18 cellular contexts compared by ENCODE assay signal in the genomic region with DNA sequence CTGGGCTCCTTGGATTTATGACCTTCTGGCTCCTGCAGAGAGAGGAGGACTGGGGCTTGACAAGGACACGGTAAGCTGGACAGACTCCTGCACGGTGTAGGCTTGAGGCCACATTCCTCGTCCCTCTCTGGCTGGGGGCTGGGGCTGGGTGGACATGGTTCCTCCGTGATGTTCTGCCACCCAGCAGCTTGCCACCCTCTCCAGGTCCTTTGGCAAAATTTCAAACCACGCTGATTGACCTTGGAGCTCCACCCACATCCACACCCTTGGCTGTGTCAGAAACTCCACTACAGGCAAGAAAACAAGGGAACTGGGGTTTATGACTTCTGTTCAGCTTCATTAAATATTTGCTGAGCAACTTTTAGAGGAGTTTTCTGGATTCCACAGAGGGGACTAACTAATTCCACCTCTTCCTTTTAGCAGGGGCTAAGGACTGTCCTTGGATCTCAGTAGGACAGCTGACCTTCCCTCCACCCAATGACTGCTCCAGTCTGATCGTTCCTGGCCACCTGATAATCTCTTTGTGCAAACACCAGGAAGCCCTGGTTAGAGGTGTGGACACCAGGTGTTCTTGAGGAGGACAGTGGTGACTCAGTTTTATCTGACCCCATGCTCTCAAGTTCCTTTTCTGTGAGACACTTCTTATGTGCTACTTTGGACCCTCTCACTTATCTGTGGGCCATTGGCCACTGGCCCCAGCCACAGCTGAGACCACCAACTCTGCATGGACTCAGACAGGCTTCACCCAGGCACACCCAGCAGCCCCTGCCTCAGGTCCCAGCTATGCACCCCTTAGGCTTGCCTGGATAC. TPM values are rescaled to one million over a fixed set of nuclear protein-coding genes. Genes with fewer than 3 reads are reported as not detected.
DNase-seq lines count a peak whose midpoint lies in the region; ATAC-seq, FAIRE-seq and TF ChIP-seq lines count a peak whose summit lies in the region.
"Had no signal": no experiment of that assay in that cellular context is flagged by ENCODE, and none has a peak within 500 bp of the region (broad histone marks: within the 10 kb centered on the region; RNA-seq: fewer than 3 reads in every experiment).

No MANE protein-coding gene starts in this region.

- H3K9ac ChIP-seq in HepG2 (ENCODE audit: insufficient read depth, low read depth, low read length): no peak overlapping the region

- TF ChIP-seq EP300 in HepG2 (IDR thresholded peaks at IDR 0.05; ENCODE audit: low read depth in 2 of 2, low read length in 2 of 2): no peak
- TF ChIP-seq EP300 in HepG2 (CRISPR knock-in tag; IDR thresholded peaks at IDR 0.05; ENCODE audit: borderline replicate concordance): no peak
- no peak for TF ChIP-seq EP300 in transverse colon (IDR thresholded peaks at IDR 0.05; ENCODE audit: low read depth)

- FAIRE-seq in HepG2 (lab: Jason Lieb, UNC): no peak

- POLR2A ChIA-PET in HepG2 (lab: Yijun Ruan, JAX): no interaction called here

- ATAC-seq in activated T-cell treated with anti-CD3 and anti-CD28 coated beads, Interleukin-2, amount 50 U/mL, for 4 hours: no peak
- ATAC-seq in HepG2 (peak; percentile 11; the same call in 1 of the 3 replicates), upper lobe of right lung (no peak), HG03097 (IDR thresholded peaks at IDR 0.05; ENCODE audit: low FRiP score, unreplicated experiment) (no peak)
- ATAC-seq: foreskin keratinocyte had no signal

- peak; percentile 10 to 12 for DNase-seq in activated T-cell treated with anti-CD3 and anti-CD28 coated beads, Interleukin-2, amount 50 U/mL, for 48 hours
- DNase-seq in activated T-cell treated with anti-CD3 and anti-CD28 coated beads, Interleukin-2, amount 50 U/mL, for 4 hours: no peak
- peak; percentile 6 for DNase-seq in activated CD8-positive, alpha-beta memory T cell treated with anti-CD3 and anti-CD28 coated beads, Interleukin-2, amount 50 U/mL, for 4 hours
- DNase-seq in HepG2 (ENCODE audit: low spot score): no peak
- peak; percentile 78 for DNase-seq in transverse colon
- DNase-seq in upper lobe of right lung: no peak
- no peak for DNase-seq in activated naive CD4-positive, alpha-beta T cell treated with anti-CD3 and anti-CD28 coated beads, Interleukin-2, amount 10 ng/mL, durations not matched to agents 7 days and 5 days
- DNase-seq: activated CD4-positive, alpha-beta T cell treated with anti-CD3 and anti-CD28 coated beads, Interleukin-2, amount 10 ng/mL, durations not matched to agents 24 days and 14 days; DND-41; effector memory CD4-positive, alpha-beta T cell; foreskin keratinocyte; NCI-H1092; stimulated activated CD4-positive, alpha-beta T cell treated with anti-CD3 and anti-CD28 coated beads, Interleukin-1b, Interleukin-23, amount 100 ng/mL, for 48 hours; T-helper 1 cell had no signal

- no peak for TF ChIP-seq RAD21 in HepG2 (CRISPR knock-in tag; IDR thresholded peaks at IDR 0.05)

- intact Hi-C loops in HepG2 (cut with micrococcal nuclease; ENCODE audit: unreplicated experiment): no loop called here
- intact Hi-C loops in transverse colon (cut with DNase I; ENCODE audit: low total_unique reads): no loop called here
- intact Hi-C loops in upper lobe of right lung (cut with DNase I): no loop called here

- WGBS in HepG2 (ENCODE audit: low lambda C conversion rate): 7% methylated on average over 6 of the region's 6 CpGs
- 34 to 60% methylated on average over 2 to 5 of the region's 6 CpGs for WGBS in transverse colon (ENCODE audit: low coverage in 1 of 2), 2 donors

- H2AFZ ChIP-seq in HepG2 (ENCODE audit: low read length): no peak overlapping the region

- H3K4me1 ChIP-seq in HepG2 (ENCODE audit: insufficient read depth, low read length): no peaks in the 10 kb centered on the region
- peaks cover 5 to 36% (median 19%) of the 10 kb centered on the region in 4 donors for H3K4me1 ChIP-seq in transverse colon
- no peaks in the 10 kb centered on the region for H3K4me1 ChIP-seq in upper lobe of right lung
- H3K4me1 ChIP-seq: foreskin keratinocyte, prostate gland, tibial artery had no signal

- H3K36me3 ChIP-seq in HepG2 (replicated peaks in 1 of 2; ENCODE audit: control insufficient read depth in 1 of 2, insufficient read depth in 2 of 2, low read length in 2 of 2): no peaks in the 10 kb centered on the region
- H3K36me3 ChIP-seq in transverse colon: no peaks in the 10 kb centered on the region
- no peaks in the 10 kb centered on the region for H3K36me3 ChIP-seq in upper lobe of right lung
- H3K36me3 ChIP-seq: prostate gland, tibial artery had no signal

- no peaks in the 10 kb centered on the region for H3K9me3 Mint-ChIP-seq in activated T-cell treated with anti-CD3 and anti-CD28 coated beads, Interleukin-2, amount 50 U/mL, for 4 hours
- H3K9me3 Mint-ChIP-seq in activated naive CD4-positive, alpha-beta T cell treated with anti-CD3 and anti-CD28 coated beads, Interleukin-2, amount 10 ng/mL, durations not matched to agents 7 days and 5 days: no peaks in the 10 kb centered on the region
- H3K9me3 Mint-ChIP-seq: activated CD4-positive, alpha-beta T cell treated with anti-CD3 and anti-CD28 coated beads, Interleukin-2, amount 10 ng/mL, durations not matched to agents 24 days and 14 days; activated T-helper 2 cell treated with anti-CD3 and anti-CD28 coated beads, Interferon-gamma antibody, Interleukin-2, Interleukin-4, amounts not matched to agents 10 μg/mL and 5 μg/mL and 100 μg/mL, durations not matched to agents 14 hours and 24 hours and 36 hours had no signal

- no peaks in the 10 kb centered on the region for H3K79me2 ChIP-seq in HepG2 (ENCODE audit: insufficient read depth, low read length)

- TF ChIP-seq POLR2A in HepG2 (IDR thresholded peaks at IDR 0.05; ENCODE audit: insufficient read depth in 1 of 2, low read depth in 2 of 2, low read length in 2 of 2) (no peak), transverse colon (IDR thresholded peaks at IDR 0.05) (peak; percentile 33)

- H3K27ac Mint-ChIP-seq in activated naive CD4-positive, alpha-beta T cell treated with anti-CD3 and anti-CD28 coated beads, Interleukin-2, amount 10 ng/mL, durations not matched to agents 7 days and 5 days: no peak overlapping the region
- H3K27ac Mint-ChIP-seq: activated CD4-positive, alpha-beta T cell treated with anti-CD3 and anti-CD28 coated beads, Interleukin-2, amount 10 ng/mL, durations not matched to agents 24 days and 14 days; activated T-helper 2 cell treated with anti-CD3 and anti-CD28 coated beads, Interferon-gamma antibody, Interleukin-2, Interleukin-4, amounts not matched to agents 10 μg/mL and 5 μg/mL and 100 μg/mL, durations not matched to agents 14 hours and 24 hours and 36 hours had no signal

- H3K4me3 Mint-ChIP-seq in activated T-cell treated with anti-CD3 and anti-CD28 coated beads, Interleukin-2, amount 50 U/mL, for 4 hours: no peak overlapping the region
- H3K4me3 Mint-ChIP-seq in activated naive CD4-positive, alpha-beta T cell treated with anti-CD3 and anti-CD28 coated beads, Interleukin-2, amount 10 ng/mL, durations not matched to agents 7 days and 5 days: no peak overlapping the region
- H3K4me3 Mint-ChIP-seq: activated CD4-positive, alpha-beta T cell treated with anti-CD3 and anti-CD28 coated beads, Interleukin-2, amount 10 ng/mL, durations not matched to agents 24 days and 14 days had no signal

- H3K27me3 Mint-ChIP-seq in activated T-cell treated with anti-CD3 and anti-CD28 coated beads, Interleukin-2, amount 50 U/mL, for 4 hours (ENCODE audit: low read depth): peaks cover 29% of the 10 kb centered on the region
- peaks cover 80% of the 10 kb centered on the region for H3K27me3 Mint-ChIP-seq in activated naive CD4-positive, alpha-beta T cell treated with anti-CD3 and anti-CD28 coated beads, Interleukin-2, amount 10 ng/mL, durations not matched to agents 7 days and 5 days

- peaks cover 16% of the 10 kb centered on the region for H3K4me1 Mint-ChIP-seq in activated T-cell treated with anti-CD3 and anti-CD28 coated beads, Interleukin-2, amount 50 U/mL, for 4 hours (ENCODE audit: low read depth)
- peaks cover 20% of the 10 kb centered on the region for H3K4me1 Mint-ChIP-seq in activated naive CD4-positive, alpha-beta T cell treated with anti-CD3 and anti-CD28 coated beads, Interleukin-2, amount 10 ng/mL, durations not matched to agents 7 days and 5 days

- H3K9me3 ChIP-seq in HepG2 (ENCODE audit: low read length): no peaks in the 10 kb centered on the region
- no peaks in the 10 kb centered on the region for H3K9me3 ChIP-seq in transverse colon
- no peaks in the 10 kb centered on the region for H3K9me3 ChIP-seq in upper lobe of right lung
- H3K9me3 ChIP-seq: prostate gland had no signal

- H3K4me3 ChIP-seq in HepG2 (replicated peaks in 1 of 3; ENCODE audit: insufficient read depth in 1 of 3, low read depth in 2 of 3, low read length in 3 of 3) (no peak overlapping the region), transverse colon (no peak overlapping the region), upper lobe of right lung (no peak overlapping the region)
- H3K4me3 ChIP-seq: prostate gland, tibial artery had no signal

- no TSS peak for BruUV-seq in HepG2 (replicated peaks; lab: Mats Ljungman, UMichigan)

- H4K20me1 ChIP-seq in HepG2 (ENCODE audit: insufficient read depth, low read length): no peaks in the 10 kb centered on the region

- H3K27me3 ChIP-seq in HepG2 (ENCODE audit: control insufficient read depth in 1 of 2, insufficient read depth in 2 of 2, low read length in 2 of 2): peaks cover 4 to 78% of the 10 kb centered on the region in 2 experiments
- H3K27me3 ChIP-seq in transverse colon: no peaks in the 10 kb centered on the region
- H3K27me3 ChIP-seq in upper lobe of right lung: peaks cover 6% of the 10 kb centered on the region

- in situ Hi-C loops in HepG2 (cut with HindIII; ENCODE audit: extremely low pct_ligation_motif_present, low pct_unique_long_range_greater_than_20kb): no loop called here
- in situ Hi-C loops in transverse colon (cut with MboI; ENCODE audit: low pct_ligation_motif_present in 1 of 4, low pct_unique_long_range_greater_than_20kb in 1 of 4, low sequenced_read_pairs in 3 of 4): no loop called here

- CTCF ChIA-PET in HepG2 (lab: Yijun Ruan, JAX; ENCODE audit: low intra/inter-chr PET ratio, low total read pairs): no interaction called here
- CTCF ChIA-PET in activated naive CD4-positive, alpha-beta T cell treated with anti-CD3 and anti-CD28 coated beads, Interleukin-2, amount 10 ng/mL, durations not matched to agents 7 days and 5 days (lab: Charles Lee): interaction anchor here (1.3 to 14.2 kb wide), 5 partner anchors 10 to 91 kb away, joined by 3 to 193 read pairs (median 4); no protein-coding TSS in a partner anchor

- TF ChIP-seq CTCF in HepG2 (CRISPR knock-in tag; IDR thresholded peaks at IDR 0.05): no peak
- TF ChIP-seq CTCF in transverse colon (IDR thresholded peaks at IDR 0.05): no peak
- TF ChIP-seq CTCF in upper lobe of right lung (IDR thresholded peaks at IDR 0.05): no peak

- H3K27ac ChIP-seq in HepG2 (ENCODE audit: extremely low read length, insufficient read depth, low read length): no peak overlapping the region
- peak overlapping the region; percentile 63 to 87 (median 80) for H3K27ac ChIP-seq in transverse colon
- no peak overlapping the region for H3K27ac ChIP-seq in upper lobe of right lung
- H3K27ac ChIP-seq: foreskin keratinocyte, prostate gland, tibial artery had no signal

- H3K4me2 ChIP-seq in HepG2 (ENCODE audit: low read depth, low read length): no peak overlapping the region

- H3K36me3 Mint-ChIP-seq in activated T-cell treated with anti-CD3 and anti-CD28 coated beads, Interleukin-2, amount 50 U/mL, for 4 hours (ENCODE audit: insufficient read depth): no peaks in the 10 kb centered on the region
- no peaks in the 10 kb centered on the region for H3K36me3 Mint-ChIP-seq in activated naive CD4-positive, alpha-beta T cell treated with anti-CD3 and anti-CD28 coated beads, Interleukin-2, amount 10 ng/mL, durations not matched to agents 7 days and 5 days

RNA-seq across cellular contexts. Expression of gene GPR55, which starts 29.3 kb away (rescaled TPM):
- 1 to 10 TPM; 1.2 to 1.6 (median 1.5) TPM for total RNA-seq in activated T-cell treated with anti-CD3 and anti-CD28 coated beads, Interleukin-2, amount 50 U/mL, for 4 hours
- total RNA-seq in HepG2 (2016; rRNA removed; fragmentation: Illumina TruSeq; extraction: Trizol): not detected in 2 replicates
- total RNA-seq in HepG2 (2016; cell fraction: cytosol; rRNA removed; fragmentation: Illumina TruSeq; extraction: Trizol; ENCODE audit: low read depth): not detected in 2 replicates
- total RNA-seq in HepG2 (2016; cell fraction: insoluble cytoplasmic fraction; rRNA removed; fragmentation: Illumina TruSeq; extraction: Trizol): 0.04 TPM in 1 of 2 replicates, not detected in the other
- not detected in 2 replicates for total RNA-seq in HepG2 (2016; cell fraction: membrane; rRNA removed; fragmentation: Illumina TruSeq; extraction: Trizol)
- not detected in 2 replicates for total RNA-seq in HepG2 (2016; cell fraction: nucleus; rRNA removed; fragmentation: Illumina TruSeq; extraction: Trizol)
- polyA plus RNA-seq in HepG2 (2011; rRNA removed): not detected in 2 replicates
- 0.04 TPM in 1 of 2 replicates, not detected in the other for polyA plus RNA-seq in HepG2 (2011; cell fraction: cytosol; rRNA removed)
- 0.05 and 0.06 TPM in 2 replicates for polyA plus RNA-seq in HepG2 (2011; cell fraction: nucleus; rRNA removed)
- polyA plus RNA-seq in HepG2 (2012): not detected in 2 replicates
- polyA plus RNA-seq in HepG2 (2016; cell fraction: cytosol; fragmentation: Illumina TruSeq; extraction: Trizol; ENCODE audit: low read depth): not detected in 2 replicates
- not detected in 2 replicates for polyA plus RNA-seq in HepG2 (2016; cell fraction: insoluble cytoplasmic fraction; fragmentation: Illumina TruSeq; extraction: Trizol; ENCODE audit: low read depth)
- not detected in 2 replicates for polyA plus RNA-seq in HepG2 (2016; cell fraction: membrane; fragmentation: Illumina TruSeq; extraction: Trizol; ENCODE audit: low read depth)
- 0.18 TPM in 1 of 2 replicates, not detected in the other for polyA plus RNA-seq in HepG2 (2016; cell fraction: nucleus; fragmentation: Illumina TruSeq; extraction: Trizol; ENCODE audit: insufficient read depth, low read depth)
- 0.09 and 0.14 TPM in 2 replicates for polyA minus RNA-seq in HepG2 (2011; rRNA and poly(A)+ RNA removed; ENCODE audit: low replicate concordance)
- not detected in 2 replicates for polyA minus RNA-seq in HepG2 (2011; cell fraction: cytosol; rRNA and poly(A)+ RNA removed)
- not detected in 2 replicates for polyA minus RNA-seq in HepG2 (2011; cell fraction: nucleus; rRNA and poly(A)+ RNA removed)
- total RNA-seq in transverse colon: 10 to 100 TPM in 1 of 4 donors, 1 to 10 TPM in 2, under 1 TPM in 1; 0.40 to 16.1 (median 2.0) TPM
- 1.2 TPM for total RNA-seq in upper lobe of right lung
- total RNA-seq: foreskin keratinocyte had no signal
- polyA plus RNA-seq: foreskin keratinocyte had no signal

RNA-seq across cellular contexts. Expression of gene ITM2C, which starts 31.0 kb away (rescaled TPM):
- 10 to 100 TPM; 17.2 to 29.4 (median 22.1) TPM for total RNA-seq in activated T-cell treated with anti-CD3 and anti-CD28 coated beads, Interleukin-2, amount 50 U/mL, for 4 hours
- total RNA-seq in HepG2 (2016; rRNA removed; fragmentation: Illumina TruSeq; extraction: Trizol): 40.7 and 70.5 TPM in 2 replicates
- total RNA-seq in HepG2 (2016; cell fraction: cytosol; rRNA removed; fragmentation: Illumina TruSeq; extraction: Trizol; ENCODE audit: low read depth): 13.6 and 14.1 TPM in 2 replicates
- 40.7 and 74.0 TPM in 2 replicates for total RNA-seq in HepG2 (2016; cell fraction: insoluble cytoplasmic fraction; rRNA removed; fragmentation: Illumina TruSeq; extraction: Trizol)
- 30.7 and 33.5 TPM in 2 replicates for total RNA-seq in HepG2 (2016; cell fraction: membrane; rRNA removed; fragmentation: Illumina TruSeq; extraction: Trizol)
- 49.2 and 56.2 TPM in 2 replicates for total RNA-seq in HepG2 (2016; cell fraction: nucleus; rRNA removed; fragmentation: Illumina TruSeq; extraction: Trizol)
- 270 and 321 TPM in 2 replicates for polyA plus RNA-seq in HepG2 (2011; rRNA removed)
- polyA plus RNA-seq in HepG2 (2011; cell fraction: cytosol; rRNA removed): 356 TPM in 2 replicates
- polyA plus RNA-seq in HepG2 (2011; cell fraction: nucleus; rRNA removed): 111 and 119 TPM in 2 replicates
- polyA plus RNA-seq in HepG2 (2012): 124 and 196 TPM in 2 replicates
- 18.9 and 24.2 TPM in 2 replicates for polyA plus RNA-seq in HepG2 (2016; cell fraction: cytosol; fragmentation: Illumina TruSeq; extraction: Trizol; ENCODE audit: low read depth)
- polyA plus RNA-seq in HepG2 (2016; cell fraction: insoluble cytoplasmic fraction; fragmentation: Illumina TruSeq; extraction: Trizol; ENCODE audit: low read depth): 53.1 and 56.4 TPM in 2 replicates
- 32.9 and 35.3 TPM in 2 replicates for polyA plus RNA-seq in HepG2 (2016; cell fraction: membrane; fragmentation: Illumina TruSeq; extraction: Trizol; ENCODE audit: low read depth)
- 111 and 121 TPM in 2 replicates for polyA plus RNA-seq in HepG2 (2016; cell fraction: nucleus; fragmentation: Illumina TruSeq; extraction: Trizol; ENCODE audit: insufficient read depth, low read depth)
- polyA minus RNA-seq in HepG2 (2011; rRNA and poly(A)+ RNA removed; ENCODE audit: low replicate concordance): 108 and 408 TPM in 2 replicates
- 84.7 and 140 TPM in 2 replicates for polyA minus RNA-seq in HepG2 (2011; cell fraction: cytosol; rRNA and poly(A)+ RNA removed)
- polyA minus RNA-seq in HepG2 (2011; cell fraction: nucleus; rRNA and poly(A)+ RNA removed): 20.1 and 24.2 TPM in 2 replicates
- total RNA-seq in transverse colon: 1,000 to 10,000 TPM in 3 of 4 donors, 100 to 1,000 TPM in 1; 911 to 2,535 (median 1,776) TPM
- total RNA-seq in upper lobe of right lung: 25.0 TPM

Comparison
In these comparisons a context has a peak if more than half of its experiments do, and no peak if none do; other contexts are left out.
1. DNase-seq: peak in activated T-cell treated with anti-CD3 and anti-CD28 coated beads, Interleukin-2, amount 50 U/mL, for 48 hours (2 of 2), activated CD8-positive, alpha-beta memory T cell treated with anti-CD3 and anti-CD28 coated beads, Interleukin-2, amount 50 U/mL, for 4 hours (single experiment) and transverse colon (single experiment); none in activated T-cell treated with anti-CD3 and anti-CD28 coated beads, Interleukin-2, amount 50 U/mL, for 4 hours (single experiment), HepG2 (single experiment), upper lobe of right lung (single experiment) and activated naive CD4-positive, alpha-beta T cell treated with anti-CD3 and anti-CD28 coated beads, Interleukin-2, amount 10 ng/mL, durations not matched to agents 7 days and 5 days (single experiment).
2. H3K27ac ChIP-seq: peak in transverse colon (4 of 4); none in HepG2 (single experiment) and upper lobe of right lung (single experiment).
3. RNA of gene ITM2C, which starts 31.0 kb away (total RNA-seq): 911 to 2,535 TPM in transverse colon; 13.6 to 74.0 TPM in HepG2, 25.0 TPM in upper lobe of right lung (single experiment) and 17.2 to 29.4 TPM in activated T-cell treated with anti-CD3 and anti-CD28 coated beads, Interleukin-2, amount 50 U/mL, for 4 hours; every median in the first group is over 10 times any median in the second.